ENCODE assay signal across 16 cellular contexts in genomic region chrX:31318866-31319265, GRCh38.
DNase-seq lines count a peak whose midpoint lies in the region; ATAC-seq and TF ChIP-seq lines count a peak whose summit lies in the region.
"Had no signal": no experiment of that assay in that cellular context is flagged by ENCODE, and none has a peak within 500 bp of the region (broad histone marks: within the 10 kb centered on the region; RNA-seq: fewer than 3 reads in every experiment).

No MANE protein-coding gene starts in this region.

- no peak for ATAC-seq in GM21723 (IDR thresholded peaks at IDR 0.05; ENCODE audit: unreplicated experiment)

- H3K4me1 ChIP-seq in ACC112 (ENCODE audit: control insufficient read depth, insufficient read depth, low read length, unreplicated experiment) (peaks cover 25% of the 10 kb centered on the region), OCI-LY3 (ENCODE audit: low read length) (peaks cover 88% of the 10 kb centered on the region)

- H2AFZ ChIP-seq in ACC112 (ENCODE audit: low read length, unreplicated experiment) (peak overlapping the region; percentile 14), OCI-LY3 (ENCODE audit: low read depth, low read length) (no peak overlapping the region)

- peak overlapping the region; percentile 81 for H3K27ac Mint-ChIP-seq in osteocyte (ENCODE audit: unreplicated experiment)
- H3K27ac Mint-ChIP-seq: B cell; CD4-positive, alpha-beta T cell; H9 had no signal

- peak; percentile 12 for DNase-seq in NCI-H1092 treated with DMSO at 0.1 percent for 48 hours (lab: John Stamatoyannopoulos, UW)
- DNase-seq in NCI-H1092 (lab: John Stamatoyannopoulos, UW) = no peak
- no peak for DNase-seq in osteocyte (ENCODE audit: extremely low spot score, unreplicated experiment)
- no peak for DNase-seq in NCI-H526 (lab: John Stamatoyannopoulos, UW)
- DNase-seq: 8988T; C1 segment of cervical spinal cord; Calu3; CD4-positive, alpha-beta T cell; DMS 273 treated with DMSO at 0.1 percent for 48 hours; DMS79 treated with DMSO at 0.1 percent for 48 hours; GOT3; H9 had no signal

- H3K4me3 Mint-ChIP-seq in osteocyte (ENCODE audit: unreplicated experiment) = no peak overlapping the region
- H3K4me3 Mint-ChIP-seq: B cell; CD4-positive, alpha-beta T cell; H9 had no signal

- H3K4me1 Mint-ChIP-seq in osteocyte (ENCODE audit: unreplicated experiment) = peaks cover 71% of the 10 kb centered on the region
- H3K4me1 Mint-ChIP-seq: B cell had no signal

- H3K27me3 ChIP-seq in ACC112 (ENCODE audit: insufficient read depth, low read length) (no peaks in the 10 kb centered on the region), OCI-LY3 (ENCODE audit: low read depth, low read length) (no peaks in the 10 kb centered on the region)

- no peaks in the 10 kb centered on the region for H3K27me3 Mint-ChIP-seq in osteocyte (ENCODE audit: unreplicated experiment)
- H3K27me3 Mint-ChIP-seq: CD4-positive, alpha-beta T cell had no signal

- no peaks in the 10 kb centered on the region for H3K79me2 ChIP-seq in ACC112 (ENCODE audit: control insufficient read depth, insufficient read depth, low read length, unreplicated experiment)
- peaks cover 36% of the 10 kb centered on the region for H3K79me2 ChIP-seq in OCI-LY3 (ENCODE audit: low read length)

- H3K9me3 ChIP-seq in OCI-LY3 (ENCODE audit: insufficient read depth, low read length) = no peaks in the 10 kb centered on the region

- H3K4me2 ChIP-seq in OCI-LY3 (ENCODE audit: low read length) = peak overlapping the region; percentile 43

- H3K9me3 Mint-ChIP-seq in osteocyte (ENCODE audit: unreplicated experiment) = peaks cover 10% of the 10 kb centered on the region
- H3K9me3 Mint-ChIP-seq: CD4-positive, alpha-beta T cell had no signal

- no peak overlapping the region for H3K27ac ChIP-seq in ACC112 (ENCODE audit: low read depth, low read length)
- H3K27ac ChIP-seq in OCI-LY3 (ENCODE audit: low read length) = peak overlapping the region; percentile 50; the same call in 1 of the 2 replicates

- no peak overlapping the region for H3K4me3 ChIP-seq in ACC112 (ENCODE audit: low read depth, low read length)
- no peak overlapping the region for H3K4me3 ChIP-seq in OCI-LY3 (ENCODE audit: low read length)

- no peaks in the 10 kb centered on the region for H4K20me1 ChIP-seq in OCI-LY3 (ENCODE audit: insufficient read depth, low read length)

- no peak overlapping the region for H3K9ac ChIP-seq in OCI-LY3 (ENCODE audit: low read length)

- H3K36me3 ChIP-seq in ACC112 (ENCODE audit: insufficient read depth, low read length) (no peaks in the 10 kb centered on the region), OCI-LY3 (replicated peaks; ENCODE audit: low read depth, low read length) (no peaks in the 10 kb centered on the region)

- TF ChIP-seq CTCF in OCI-LY3 (IDR thresholded peaks at IDR 0.05; ENCODE audit: low read depth, low read length) (no peak), osteocyte (IDR thresholded peaks at IDR 0.05) (no peak)

- H3K36me3 Mint-ChIP-seq in osteocyte (ENCODE audit: unreplicated experiment) = peaks cover 3% of the 10 kb centered on the region
